9 cellular contexts compared by ENCODE assay signal in the genomic region with DNA sequence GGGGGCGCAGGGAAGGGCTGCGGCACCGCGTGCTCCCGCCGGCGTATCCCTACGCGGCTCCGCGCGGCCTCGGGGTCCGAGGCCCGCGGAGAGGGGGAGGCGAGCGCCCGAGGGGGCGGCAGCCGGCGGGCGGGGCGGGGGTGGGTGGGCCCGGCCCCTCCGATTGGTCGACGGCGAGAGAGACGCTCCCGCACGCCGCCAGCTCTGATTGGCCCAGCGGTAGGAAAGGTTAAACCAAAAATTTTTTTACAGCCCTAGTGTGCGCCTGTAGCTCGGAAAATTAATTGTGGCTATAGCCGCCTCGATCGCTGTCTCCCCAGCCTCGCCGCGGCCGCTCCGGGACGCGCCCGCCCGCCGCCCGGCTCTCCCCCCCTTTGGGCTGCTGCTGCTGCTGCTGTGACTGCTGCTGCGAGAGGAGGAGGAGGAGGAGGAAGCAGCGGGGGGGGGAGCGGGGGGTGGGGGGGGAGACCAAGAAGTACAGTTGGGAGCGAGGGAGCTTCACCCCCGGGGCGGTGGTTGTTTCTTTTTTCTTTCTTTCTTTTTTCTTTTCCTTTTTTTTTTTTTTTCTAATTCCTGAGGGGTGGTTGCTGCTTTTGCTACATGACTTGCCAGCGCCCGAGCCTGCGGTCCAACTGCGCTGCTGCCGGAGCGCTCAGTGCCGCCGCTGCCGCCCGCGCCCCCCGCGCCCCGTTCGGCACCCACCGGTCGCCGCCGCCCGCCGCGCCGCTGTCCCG. TPM values are rescaled to one million over a fixed set of nuclear protein-coding genes. Genes with fewer than 3 reads are reported as not detected.
DNase-seq lines count a peak whose midpoint lies in the region; ATAC-seq, FAIRE-seq and TF ChIP-seq lines count a peak whose summit lies in the region.
"Had no signal": no experiment of that assay in that cellular context is flagged by ENCODE, and none has a peak within 500 bp of the region (broad histone marks: within the 10 kb centered on the region; RNA-seq: fewer than 3 reads in every experiment).

TSS of gene FOXG1 (plus strand) at position 283 of the 734 bp plus-strand sequence. CDS start 493 bp downstream, outside the sequence.

- TF ChIP-seq CTCF in AG10803 (conservative IDR thresholded peaks at IDR 0.05; ENCODE audit: low read length) (no peak), esophagus muscularis mucosa (IDR thresholded peaks at IDR 0.05) (no peak)

- intact Hi-C loops in esophagus muscularis mucosa (cut with DNase I), result no loop called here

- DNase-seq in AG10803 (ENCODE audit: low read depth), result peak; percentile 44
- peak; percentile 66 for DNase-seq in H54 (ENCODE audit: insufficient read length, low spot score)
- peak; percentile 95 for DNase-seq in NCI-H82 (lab: John Stamatoyannopoulos, UW)
- no peak for DNase-seq in esophagus muscularis mucosa (ENCODE audit: extremely low spot score)
- DNase-seq in putamen (ENCODE audit: low spot score), result peak; percentile 81
- no peak for DNase-seq in T-helper 9 cell
- no peak for DNase-seq in medulla oblongata (ENCODE audit: extremely low spot score)

- H3K4me1 ChIP-seq in esophagus muscularis mucosa, result peaks cover 17 to 28% (median 20%) of the 10 kb centered on the region in 4 donors

- TF ChIP-seq EP300 in esophagus muscularis mucosa (IDR thresholded peaks at IDR 0.05), result no peak

- peaks cover 16 to 99% (median 51%) of the 10 kb centered on the region in 4 donors for H3K27me3 ChIP-seq in esophagus muscularis mucosa

- H3K27ac ChIP-seq in esophagus muscularis mucosa (replicated peaks in 1 of 4), result peak within 1 kb of the TSS; percentile 58 to 76 (median 72)

- WGBS in esophagus muscularis mucosa, result 4% methylated on average over 53 of the region's 80 CpGs

- no peaks in the 10 kb centered on the region for H3K36me3 ChIP-seq in esophagus muscularis mucosa

- H3K9me3 ChIP-seq in esophagus muscularis mucosa, result peaks cover 0 to 7% (median 3%) of the 10 kb centered on the region in 4 donors

- peak within 1 kb of the TSS; percentile 43 for H3K4me3 ChIP-seq in AG10803 (ENCODE audit: low read length)
- peak within 1 kb of the TSS; percentile 52 to 58 (median 54) for H3K4me3 ChIP-seq in esophagus muscularis mucosa

- no peak for ATAC-seq in GM19397 (IDR thresholded peaks at IDR 0.05; ENCODE audit: unreplicated experiment)

- no peak for FAIRE-seq in H54 (lab: Jason Lieb, UNC)
- FAIRE-seq: colon had no signal

- TF ChIP-seq POLR2A in H54 (IDR thresholded peaks at IDR 0.05; ENCODE audit: low read depth, low read length) (no peak), esophagus muscularis mucosa (IDR thresholded peaks at IDR 0.05; ENCODE audit: low read depth) (peak; percentile 53)

RNA-seq across cellular contexts. Expression of gene FOXG1, which starts in this region (rescaled TPM):
- total RNA-seq in esophagus muscularis mucosa, result 1 to 10 TPM in 1 of 4 donors, under 1 TPM in 3; 0.65 to 1.2 (median 0.75) TPM

Comparison
In these comparisons a context has a peak if more than half of its experiments do, and no peak if none do; other contexts are left out.
1. DNase-seq: peak in AG10803 (single experiment), H54 (single experiment), NCI-H82 (single experiment) and putamen (single experiment); none in esophagus muscularis mucosa (single experiment), T-helper 9 cell (single experiment) and medulla oblongata (single experiment).